27 cellular contexts compared by ENCODE assay signal in genomic region chr7:23136216-23136615, GRCh38.
"Had no signal": no experiment of that assay in that cellular context is flagged by ENCODE, and none has a peak within 500 bp of the region (broad histone marks: within the 10 kb centered on the region; RNA-seq: fewer than 3 reads in every experiment).

No MANE protein-coding gene starts in this region.

- ATAC-seq: activated CD4-positive, CD25-positive, alpha-beta regulatory T cell treated with anti-CD3 and anti-CD28 coated beads, Interleukin-2, amount 50 U/mL, for 24 hours; body of pancreas; effector memory CD8-positive, alpha-beta T cell; foreskin keratinocyte; left lung; natural killer cell; right cardiac atrium; stimulated activated naive B cell treated with anti-CD40 and anti-IgM and Interleukin-4, amounts not matched to agents 10 μg/mL and 1 μg/mL and 100 μg/mL, for 72 hours had no signal

- H3K27me3 ChIP-seq: body of pancreas, foreskin keratinocyte, heart left ventricle, left lung, stomach, thyroid gland had no signal

- H3K27ac Mint-ChIP-seq: activated CD4-positive, alpha-beta memory T cell treated with anti-CD3 and anti-CD28 coated beads, Interleukin-2, amount 10 ng/mL, durations not matched to agents 7 days and 5 days; activated CD4-positive, alpha-beta T cell treated with anti-CD3 and anti-CD28 coated beads, Interleukin-2, amount 10 ng/mL, durations not matched to agents 24 days and 14 days; activated naive CD4-positive, alpha-beta T cell treated with anti-CD3 and anti-CD28 coated beads, Interleukin-2, amount 10 ng/mL, durations not matched to agents 7 days and 5 days; activated T-cell treated with anti-CD3 and anti-CD28 coated beads, Interleukin-2, amount 50 U/mL, for 24 hours; effector memory CD8-positive, alpha-beta T cell; natural killer cell; stimulated activated naive B cell treated with anti-CD40 and anti-IgM and Interleukin-4, amounts not matched to agents 10 μg/mL and 1 μg/mL and 100 μg/mL, for 72 hours had no signal

- H3K4me1 ChIP-seq: body of pancreas, foreskin keratinocyte, left lung, stomach, thyroid gland had no signal

- H3K4me3 ChIP-seq: body of pancreas, coronary artery, heart left ventricle, left lung, lung, stomach, thyroid gland had no signal

- H3K36me3 Mint-ChIP-seq: activated naive CD4-positive, alpha-beta T cell treated with anti-CD3 and anti-CD28 coated beads, Interleukin-2, amount 10 ng/mL, durations not matched to agents 7 days and 5 days had no signal

- H3K27ac ChIP-seq: body of pancreas, coronary artery, foreskin keratinocyte, left lung, stomach, thyroid gland, VCaP had no signal

- H3K27me3 Mint-ChIP-seq: activated CD4-positive, alpha-beta memory T cell treated with anti-CD3 and anti-CD28 coated beads, Interleukin-2, amount 10 ng/mL, durations not matched to agents 7 days and 5 days; activated naive CD4-positive, alpha-beta T cell treated with anti-CD3 and anti-CD28 coated beads, Interleukin-2, amount 10 ng/mL, durations not matched to agents 7 days and 5 days; activated T-cell treated with anti-CD3 and anti-CD28 coated beads, Interleukin-2, amount 50 U/mL, for 24 hours; effector memory CD8-positive, alpha-beta T cell; stimulated activated naive B cell treated with anti-CD40 and anti-IgM and Interleukin-4, amounts not matched to agents 10 μg/mL and 1 μg/mL and 100 μg/mL, for 72 hours had no signal

- H3K9me3 ChIP-seq: body of pancreas, left lung, thyroid gland had no signal

- H3K4me3 Mint-ChIP-seq: activated CD4-positive, alpha-beta memory T cell treated with anti-CD3 and anti-CD28 coated beads, Interleukin-2, amount 10 ng/mL, durations not matched to agents 7 days and 5 days; activated CD4-positive, alpha-beta T cell treated with anti-CD3 and anti-CD28 coated beads, Interleukin-2, amount 10 ng/mL, durations not matched to agents 24 days and 14 days; activated naive CD4-positive, alpha-beta T cell treated with anti-CD3 and anti-CD28 coated beads, Interleukin-2, amount 10 ng/mL, durations not matched to agents 7 days and 5 days; activated T-cell treated with anti-CD3 and anti-CD28 coated beads, Interleukin-2, amount 50 U/mL, for 24 hours; effector memory CD8-positive, alpha-beta T cell; natural killer cell; stimulated activated naive B cell treated with anti-CD40 and anti-IgM and Interleukin-4, amounts not matched to agents 10 μg/mL and 1 μg/mL and 100 μg/mL, for 72 hours had no signal

- FAIRE-seq: islet of Langerhans had no signal

- H3K36me3 ChIP-seq: thyroid gland had no signal

- H3K9me3 Mint-ChIP-seq: activated CD4-positive, alpha-beta memory T cell treated with anti-CD3 and anti-CD28 coated beads, Interleukin-2, amount 10 ng/mL, durations not matched to agents 7 days and 5 days; effector memory CD8-positive, alpha-beta T cell; natural killer cell had no signal

- H3K4me1 Mint-ChIP-seq: activated CD4-positive, alpha-beta memory T cell treated with anti-CD3 and anti-CD28 coated beads, Interleukin-2, amount 10 ng/mL, durations not matched to agents 7 days and 5 days; activated CD4-positive, alpha-beta T cell treated with anti-CD3 and anti-CD28 coated beads, Interleukin-2, amount 10 ng/mL, durations not matched to agents 24 days and 14 days; activated naive CD4-positive, alpha-beta T cell treated with anti-CD3 and anti-CD28 coated beads, Interleukin-2, amount 10 ng/mL, durations not matched to agents 7 days and 5 days; natural killer cell; stimulated activated naive B cell treated with anti-CD40 and anti-IgM and Interleukin-4, amounts not matched to agents 10 μg/mL and 1 μg/mL and 100 μg/mL, for 72 hours had no signal

- DNase-seq: activated CD4-positive, alpha-beta memory T cell treated with anti-CD3 and anti-CD28 coated beads, Interleukin-2, amount 10 ng/mL, durations not matched to agents 7 days and 5 days; activated CD4-positive, alpha-beta T cell treated with anti-CD3 and anti-CD28 coated beads, Interleukin-2, amount 10 ng/mL, durations not matched to agents 24 days and 14 days; activated CD8-positive, alpha-beta memory T cell treated with anti-CD3 and anti-CD28 coated beads, Interleukin-2, amount 50 U/mL, for 48 hours; activated gamma-delta T cell; activated naive CD4-positive, alpha-beta T cell treated with anti-CD3 and anti-CD28 coated beads, Interleukin-2, amount 10 ng/mL, durations not matched to agents 7 days and 5 days; activated T-cell treated with anti-CD3 and anti-CD28 coated beads, Interleukin-2, amount 50 U/mL, for 24 hours; body of pancreas; cerebellar nuclear complex; effector memory CD8-positive, alpha-beta T cell; erythroblast; foreskin keratinocyte; heart left ventricle; left lung; mesendoderm; natural killer cell; posterior cingulate gyrus; right cardiac atrium; stimulated activated CD4-positive, alpha-beta T cell treated with anti-CD3 and anti-CD28 coated beads, Interleukin-15, amount 100 ng/mL, for 24 hours; stimulated activated CD4-positive, alpha-beta T cell treated with anti-CD3 and anti-CD28 coated beads, Interleukin-2, amount 100 ng/mL, for 24 hours; stimulated activated naive B cell treated with anti-CD40 and anti-IgM and Interleukin-4, amounts not matched to agents 10 μg/mL and 1 μg/mL and 100 μg/mL, for 72 hours; stomach; thyroid gland had no signal
